ENCODE assay signal across 8 cellular contexts in genomic region chr4:47031713-47032404, GRCh38. TPM values are rescaled to one million over a fixed set of nuclear protein-coding genes. Genes with fewer than 3 reads are reported as not detected.
A peak's percentile ranks its signal among the peaks of the same experiment; 100 is the strongest.
DNase-seq lines count a peak whose midpoint lies in the region; TF ChIP-seq lines count a peak whose summit lies in the region.

No MANE protein-coding gene starts in this region.

- peak; percentile 8 for DNase-seq in activated CD4-positive, alpha-beta T cell treated with anti-CD3 and anti-CD28 coated beads for 48 hours
- DNase-seq in activated CD4-positive, alpha-beta T cell treated with anti-CD3 and anti-CD28 coated beads, Interleukin-2, amount 50 U/mL, for 1 hour: no peak
- peak in 2 of 3 donors; percentile 48 to 50 for DNase-seq in Peyer's patch
- no peak for DNase-seq in epithelial cell of proximal tubule (ENCODE audit: low read depth)
- DNase-seq in NCI-H128 (lab: John Stamatoyannopoulos, UW; ENCODE audit: unreplicated experiment): no peak
- DNase-seq in 8988T: no peak
- no peak for DNase-seq in effector CD8-positive, alpha-beta T cell (lab: John Stamatoyannopoulos, UW)

- no peaks in the 10 kb centered on the region for H3K9me3 Mint-ChIP-seq in nephron

- peaks cover 0 to 5% of the 10 kb centered on the region in 2 donors for H3K27me3 ChIP-seq in Peyer's patch

- no peaks in the 10 kb centered on the region for H3K9me3 ChIP-seq in Peyer's patch

- H3K4me3 Mint-ChIP-seq in nephron: peak overlapping the region; percentile 72 to 81 (median 77)

- TF ChIP-seq CTCF in Peyer's patch (IDR thresholded peaks at IDR 0.05) (no peak), epithelial cell of proximal tubule (conservative IDR thresholded peaks at IDR 0.05; ENCODE audit: low read depth, low read length) (no peak), nephron (IDR thresholded peaks at IDR 0.05; ENCODE audit: unreplicated experiment in 3 of 3) (no peak)

- no peak overlapping the region for H3K27ac Mint-ChIP-seq in nephron

- peaks cover 55% of the 10 kb centered on the region for H3K27me3 Mint-ChIP-seq in nephron (ENCODE audit: low read depth)

- no peaks in the 10 kb centered on the region for H3K36me3 ChIP-seq in Peyer's patch

- peaks cover 0 to 9% (median 0%) of the 10 kb centered on the region in 4 donors for H3K4me1 ChIP-seq in Peyer's patch

- peak overlapping the region; percentile 3 to 59 (median 40) for H3K4me3 ChIP-seq in Peyer's patch
- H3K4me3 ChIP-seq in epithelial cell of proximal tubule (ENCODE audit: low read depth, low read length): peak overlapping the region; percentile 55

- TF ChIP-seq POLR2A in Peyer's patch (IDR thresholded peaks at IDR 0.05): no peak

- peaks cover 18% of the 10 kb centered on the region for H3K4me1 Mint-ChIP-seq in nephron

- H3K27ac ChIP-seq in Peyer's patch: no peak overlapping the region

- no peaks in the 10 kb centered on the region for H3K36me3 Mint-ChIP-seq in nephron (ENCODE audit: low read depth)

RNA-seq across cellular contexts. Expression of gene GABRB1, which starts 0.5 kb away (rescaled TPM):
- not detected for total RNA-seq in Peyer's patch
- total RNA-seq in epithelial cell of proximal tubule: 0.14 and 0.29 TPM in 2 replicates

RNA-seq across cellular contexts. Expression of gene GABRA4, which starts 38.5 kb away (rescaled TPM):
- total RNA-seq in Peyer's patch (under 1 TPM; under 0.01 to 0.76 (median 0.53) TPM), epithelial cell of proximal tubule (not detected in 2 replicates)

Comparison
In these comparisons a context has a peak if more than half of its experiments do, and no peak if none do; other contexts are left out.
1. DNase-seq: peak in activated CD4-positive, alpha-beta T cell treated with anti-CD3 and anti-CD28 coated beads for 48 hours (single experiment) and Peyer's patch (2 of 3); none in activated CD4-positive, alpha-beta T cell treated with anti-CD3 and anti-CD28 coated beads, Interleukin-2, amount 50 U/mL, for 1 hour (single experiment), epithelial cell of proximal tubule (single experiment), NCI-H128 (single experiment), 8988T (single experiment) and effector CD8-positive, alpha-beta T cell (single experiment).